Comparison of ENCODE assay signal across 19 cellular contexts in genomic region chr15:74545061-74545460, GRCh38. TPM values are rescaled to one million over a fixed set of nuclear protein-coding genes. Genes with fewer than 3 reads are reported as not detected.
DNase-seq lines count a peak whose midpoint lies in the region; ATAC-seq and TF ChIP-seq lines count a peak whose summit lies in the region.
"Had no signal": no experiment of that assay in that cellular context is flagged by ENCODE, and none has a peak within 500 bp of the region (broad histone marks: within the 10 kb centered on the region; RNA-seq: fewer than 3 reads in every experiment).

No MANE protein-coding gene starts in this region.

- no peak overlapping the region for H2AFZ ChIP-seq in KMS-11 (ENCODE audit: low read depth)

- peaks cover 54% of the 10 kb centered on the region for H3K36me3 Mint-ChIP-seq in activated CD4-positive, alpha-beta T cell treated with anti-CD3 and anti-CD28 coated beads, Interleukin-2, amount 10 ng/mL, durations not matched to agents 7 days and 5 days (ENCODE audit: low read depth)
- H3K36me3 Mint-ChIP-seq in activated T-helper 1 cell treated with anti-CD3 and anti-CD28 coated beads, Interleukin-12 subunit alpha, Interleukin-12 subunit beta, Interleukin-2, Interleukin-4 antibody, amounts not matched to agents 30 ng/mL and 10 ng/mL and 1 ng/mL, durations not matched to agents 14 hours and 24 hours and 36 hours (ENCODE audit: low read depth): peaks cover 54% of the 10 kb centered on the region
- no peaks in the 10 kb centered on the region for H3K36me3 Mint-ChIP-seq in natural killer cell

- H3K79me2 ChIP-seq in KMS-11 (ENCODE audit: insufficient read depth, low read depth): peaks cover 73% of the 10 kb centered on the region

- H3K4me1 Mint-ChIP-seq in activated CD4-positive, alpha-beta T cell treated with anti-CD3 and anti-CD28 coated beads, Interleukin-2, amount 10 ng/mL, durations not matched to agents 7 days and 5 days: peaks cover 77% of the 10 kb centered on the region
- H3K4me1 Mint-ChIP-seq in activated T-helper 1 cell treated with anti-CD3 and anti-CD28 coated beads, Interleukin-12 subunit alpha, Interleukin-12 subunit beta, Interleukin-2, Interleukin-4 antibody, amounts not matched to agents 30 ng/mL and 10 ng/mL and 1 ng/mL, durations not matched to agents 14 hours and 24 hours and 36 hours (ENCODE audit: low read depth): peaks cover 75% of the 10 kb centered on the region
- H3K4me1 Mint-ChIP-seq in natural killer cell: peaks cover 75 to 79% of the 10 kb centered on the region in 2 donors

- H3K9me3 Mint-ChIP-seq in activated CD4-positive, alpha-beta T cell treated with anti-CD3 and anti-CD28 coated beads, Interleukin-2, amount 10 ng/mL, durations not matched to agents 7 days and 5 days: no peaks in the 10 kb centered on the region
- H3K9me3 Mint-ChIP-seq in activated T-helper 1 cell treated with anti-CD3 and anti-CD28 coated beads, Interleukin-12 subunit alpha, Interleukin-12 subunit beta, Interleukin-2, Interleukin-4 antibody, amounts not matched to agents 30 ng/mL and 10 ng/mL and 1 ng/mL, durations not matched to agents 14 hours and 24 hours and 36 hours: no peaks in the 10 kb centered on the region
- H3K9me3 Mint-ChIP-seq in natural killer cell: no peaks in the 10 kb centered on the region
- H3K9me3 Mint-ChIP-seq: T-cell had no signal

- peak overlapping the region; percentile 79 for H3K27ac ChIP-seq in KMS-11

- ATAC-seq in natural killer cell (no peak), GM21576 (IDR thresholded peaks at IDR 0.05; ENCODE audit: unreplicated experiment) (no peak)
- ATAC-seq: activated CD4-positive, CD25-positive, alpha-beta regulatory T cell treated with anti-CD3 and anti-CD28 coated beads, Interleukin-2, amount 50 U/mL, for 24 hours; left colon; T-cell had no signal

- CTCF ChIA-PET in activated CD4-positive, alpha-beta T cell treated with anti-CD3 and anti-CD28 coated beads, Interleukin-2, amount 10 ng/mL, durations not matched to agents 7 days and 5 days (lab: Charles Lee): interaction anchor here (1.0 to 1.7 kb wide), 3 partner anchors 59 to 357 kb away, joined by 3 to 6 read pairs (median 4); no protein-coding TSS in a partner anchor

- intact Hi-C loops in activated T-helper 1 cell treated with anti-CD3 and anti-CD28 coated beads, Interleukin-12 subunit alpha, Interleukin-12 subunit beta, Interleukin-2, Interleukin-4 antibody, amounts not matched to agents 30 ng/mL and 10 ng/mL and 1 ng/mL, durations not matched to agents 14 hours and 24 hours and 36 hours (cut with micrococcal nuclease): no loop called here
- intact Hi-C loops in natural killer cell (cut with micrococcal nuclease): no loop called here

- H3K4me1 ChIP-seq in KMS-11 (ENCODE audit: low read depth, poor library complexity, severe bottlenecking): peaks cover 59% of the 10 kb centered on the region

- no peaks in the 10 kb centered on the region for H3K27me3 Mint-ChIP-seq in activated CD4-positive, alpha-beta T cell treated with anti-CD3 and anti-CD28 coated beads, Interleukin-2, amount 10 ng/mL, durations not matched to agents 7 days and 5 days
- H3K27me3 Mint-ChIP-seq in activated T-helper 1 cell treated with anti-CD3 and anti-CD28 coated beads, Interleukin-12 subunit alpha, Interleukin-12 subunit beta, Interleukin-2, Interleukin-4 antibody, amounts not matched to agents 30 ng/mL and 10 ng/mL and 1 ng/mL, durations not matched to agents 14 hours and 24 hours and 36 hours (ENCODE audit: insufficient read depth): no peaks in the 10 kb centered on the region
- no peaks in the 10 kb centered on the region for H3K27me3 Mint-ChIP-seq in natural killer cell (ENCODE audit: low read depth in 2 of 2)
- H3K27me3 Mint-ChIP-seq: T-cell had no signal

- peak overlapping the region; percentile 94 for H3K4me2 ChIP-seq in KMS-11

- peak overlapping the region; percentile 35; the same call in 1 of the 2 replicates for H3K9ac ChIP-seq in KMS-11

- no peaks in the 10 kb centered on the region for H3K27me3 ChIP-seq in KMS-11 (ENCODE audit: insufficient read depth, low read depth)

- no peaks in the 10 kb centered on the region for H4K20me1 ChIP-seq in KMS-11 (ENCODE audit: insufficient read depth)

- in situ Hi-C loops in ACHN (cut with HindIII; ENCODE audit: low pct_ligation_motif_present, low pct_unique_long_range_greater_than_20kb, low sequenced_read_pairs): no loop called here

- TF ChIP-seq CTCF in KMS-11 (conservative IDR thresholded peaks at IDR 0.05; ENCODE audit: low read depth, low read length) (no peak), natural killer cell (IDR thresholded peaks at IDR 0.05) (no peak)

- no peak overlapping the region for H3K4me3 Mint-ChIP-seq in activated CD4-positive, alpha-beta T cell treated with anti-CD3 and anti-CD28 coated beads, Interleukin-2, amount 10 ng/mL, durations not matched to agents 7 days and 5 days
- H3K4me3 Mint-ChIP-seq in activated T-helper 1 cell treated with anti-CD3 and anti-CD28 coated beads, Interleukin-12 subunit alpha, Interleukin-12 subunit beta, Interleukin-2, Interleukin-4 antibody, amounts not matched to agents 30 ng/mL and 10 ng/mL and 1 ng/mL, durations not matched to agents 14 hours and 24 hours and 36 hours: peak overlapping the region; percentile 75
- peak overlapping the region; percentile 75 for H3K4me3 Mint-ChIP-seq in natural killer cell

- H3K36me3 ChIP-seq in KMS-11 (ENCODE audit: insufficient read depth): peaks cover 3% of the 10 kb centered on the region; the same call in 1 of the 2 replicates

- DNase-seq in activated CD4-positive, alpha-beta T cell treated with anti-CD3 and anti-CD28 coated beads, Interleukin-2, amount 10 ng/mL, durations not matched to agents 7 days and 5 days: no peak
- DNase-seq in activated CD4-positive, alpha-beta T cell treated with anti-CD3 and anti-CD28 coated beads for 1 hour: no peak
- no peak for DNase-seq in activated T-helper 1 cell treated with anti-CD3 and anti-CD28 coated beads, Interleukin-12 subunit alpha, Interleukin-12 subunit beta, Interleukin-2, Interleukin-4 antibody, amounts not matched to agents 30 ng/mL and 10 ng/mL and 1 ng/mL, durations not matched to agents 14 hours and 24 hours and 36 hours (ENCODE audit: low spot score)
- DNase-seq in natural killer cell (no peak), ACHN (no peak), OCI-M2 (lab: John Stamatoyannopoulos, UW; ENCODE audit: unreplicated experiment) (no peak)
- DNase-seq: Kasumi-1; left colon; midbrain; NCI-H146; NCI-H345; NK-92 treated with Interleukin-12 subunit alpha and Interleukin-12 subunit beta, amount 100 ng/mL, for 24 hours; occipital lobe; right cardiac atrium; substantia nigra; T-cell had no signal

- POLR2A ChIA-PET in activated CD4-positive, alpha-beta T cell treated with anti-CD3 and anti-CD28 coated beads, Interleukin-2, amount 10 ng/mL, durations not matched to agents 7 days and 5 days (lab: Charles Lee): no interaction called here

- no peak overlapping the region for H3K4me3 ChIP-seq in KMS-11 (IDR thresholded peaks at IDR 0.05; ENCODE audit: insufficient read depth, low read depth, low read length)

- H3K27ac Mint-ChIP-seq in activated CD4-positive, alpha-beta T cell treated with anti-CD3 and anti-CD28 coated beads, Interleukin-2, amount 10 ng/mL, durations not matched to agents 7 days and 5 days: peak overlapping the region; percentile 77
- peak overlapping the region; percentile 83 for H3K27ac Mint-ChIP-seq in activated T-helper 1 cell treated with anti-CD3 and anti-CD28 coated beads, Interleukin-12 subunit alpha, Interleukin-12 subunit beta, Interleukin-2, Interleukin-4 antibody, amounts not matched to agents 30 ng/mL and 10 ng/mL and 1 ng/mL, durations not matched to agents 14 hours and 24 hours and 36 hours
- H3K27ac Mint-ChIP-seq in natural killer cell: peak overlapping the region; percentile 82 to 88

RNA-seq across cellular contexts. Expression of gene ARID3B, which starts 4.0 kb away (rescaled TPM):
- 10 to 100 TPM; 28.3 to 29.0 TPM for total RNA-seq in activated CD4-positive, alpha-beta T cell treated with anti-CD3 and anti-CD28 coated beads, Interleukin-2, amount 10 ng/mL, durations not matched to agents 7 days and 5 days
- 48.8 and 53.6 TPM in 2 replicates for total RNA-seq in activated T-helper 1 cell treated with anti-CD3 and anti-CD28 coated beads, Interleukin-12 subunit alpha, Interleukin-12 subunit beta, Interleukin-2, Interleukin-4 antibody, amounts not matched to agents 30 ng/mL and 10 ng/mL and 1 ng/mL, durations not matched to agents 14 hours and 24 hours and 36 hours
- 10 to 100 TPM; 56.4 to 59.2 (median 58.3) TPM for total RNA-seq in natural killer cell
